In the genomic region with DNA sequence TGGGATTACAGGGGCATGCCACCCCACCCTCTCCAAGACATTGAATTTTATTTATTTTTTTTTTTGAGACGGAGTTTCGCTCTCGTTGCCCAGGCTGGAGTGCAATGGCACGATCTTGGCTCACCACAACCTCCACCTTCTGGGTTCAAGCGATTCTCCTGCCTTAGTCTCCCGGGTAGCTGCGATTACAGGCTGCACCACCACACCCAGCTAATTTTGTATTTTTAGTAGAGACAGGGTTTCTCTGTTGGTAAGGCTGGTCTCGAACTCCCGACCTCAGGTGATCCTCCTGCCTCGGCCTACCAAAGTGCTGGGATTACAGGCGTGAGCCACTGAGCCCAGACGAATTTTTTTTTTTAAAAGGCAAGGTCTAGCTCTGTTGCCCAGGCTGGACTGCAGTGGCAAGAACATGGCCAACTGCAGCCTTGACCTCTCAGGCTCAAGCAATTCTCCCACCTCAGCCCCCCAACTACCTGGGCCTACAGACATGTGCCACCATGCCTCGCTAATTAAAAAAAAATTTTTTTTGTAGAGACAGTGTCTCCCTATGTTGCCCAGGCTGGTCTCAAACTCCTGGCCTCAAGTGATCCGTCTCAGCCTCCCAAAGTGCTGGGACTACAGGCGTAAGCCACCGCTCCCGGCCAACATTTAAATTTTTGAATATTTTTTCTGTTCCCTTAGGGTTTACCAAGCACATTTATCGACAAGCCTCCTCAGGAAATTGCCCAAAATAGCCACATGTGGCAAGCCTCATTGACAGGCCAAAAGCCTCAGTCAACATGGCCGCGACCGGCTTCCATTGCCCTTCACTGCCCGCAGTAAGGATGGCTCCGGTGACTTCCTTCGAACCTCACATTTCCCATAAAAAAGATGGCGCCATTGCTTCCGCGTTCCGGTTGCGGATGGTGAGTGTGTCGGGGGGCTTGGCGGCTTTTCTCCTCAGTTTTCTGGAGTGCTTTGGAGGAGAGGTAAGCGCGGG, we compare ENCODE assay signal across 8 cellular contexts. TPM values are rescaled to one million over a fixed set of nuclear protein-coding genes. Genes with fewer than 3 reads are reported as not detected.
DNase-seq lines count a peak whose midpoint lies in the region; ATAC-seq, FAIRE-seq and TF ChIP-seq lines count a peak whose summit lies in the region.

A gene with protein sequence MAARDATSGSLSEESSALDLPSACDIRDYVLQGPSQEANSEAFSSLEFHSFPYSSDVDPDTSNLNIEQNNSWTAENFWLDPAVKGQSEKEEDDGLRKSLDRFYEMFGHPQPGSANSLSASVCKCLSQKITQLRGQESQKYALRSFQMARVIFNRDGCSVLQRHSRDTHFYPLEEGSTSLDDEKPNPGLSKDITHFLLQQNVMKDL (plus strand): TSS at position 890 of the 979 bp plus-strand sequence. CDS start 22,465 bp downstream, outside the sequence.

- no peak for TF ChIP-seq POLR2A in spleen (IDR thresholded peaks at IDR 0.05)

- H3K36me3 ChIP-seq in bronchial epithelial cell (ENCODE audit: control insufficient read depth, insufficient read depth, low read length) (no peaks in the 10 kb centered on the region), spleen (peaks cover 0 to 6% (median 0%) of the 10 kb centered on the region in 6 donors)

- peak within 1 kb of the TSS; percentile 60 for H3K4me3 ChIP-seq in WI38 (ENCODE audit: low read depth, low read length)
- H3K4me3 ChIP-seq in bronchial epithelial cell (ENCODE audit: low read depth, low read length): peak within 1 kb of the TSS; percentile 55
- peak within 1 kb of the TSS; percentile 53 to 84 (median 69) for H3K4me3 ChIP-seq in spleen

- no peaks in the 10 kb centered on the region for H3K9me3 ChIP-seq in spleen

- 48 to 49% (median 49%) methylated on average over 33 of the region's 33 CpGs for WGBS in spleen, 5 donors

- in situ Hi-C loops in ACHN (cut with HindIII; ENCODE audit: low pct_ligation_motif_present, low pct_unique_long_range_greater_than_20kb, low sequenced_read_pairs): no loop called here

- H3K27me3 ChIP-seq in bronchial epithelial cell (ENCODE audit: control insufficient read depth, insufficient read depth, low read length) (no peaks in the 10 kb centered on the region), spleen (replicated peaks in 1 of 7) (no peaks in the 10 kb centered on the region)

- H3K4me1 ChIP-seq in spleen: peaks cover 10 to 47% (median 26%) of the 10 kb centered on the region in 6 donors

- no peak for TF ChIP-seq CTCF in WI38 (IDR thresholded peaks at IDR 0.05; ENCODE audit: low read depth, low read length)
- TF ChIP-seq CTCF in bronchial epithelial cell (IDR thresholded peaks at IDR 0.05; ENCODE audit: insufficient read depth, low read length, severe bottlenecking): no peak
- TF ChIP-seq CTCF in spleen (IDR thresholded peaks at IDR 0.05 in 8 of 11, conservative IDR thresholded peaks at IDR 0.05 in 3 of 11): no peak

- DNase-seq in ACHN (peak; percentile 81), NCI-H2227 (lab: John Stamatoyannopoulos, UW; ENCODE audit: unreplicated experiment) (peak; percentile 95), bronchial epithelial cell (ENCODE audit: low read depth) (peak; percentile 74), inferior parietal cortex (ENCODE audit: extremely low spot score) (peak; percentile 92), spleen (peak; percentile 94)

- intact Hi-C loops in spleen (cut with DNase I; ENCODE audit: low total_unique reads): no loop called here

- no peak for FAIRE-seq in bronchial epithelial cell (lab: Jason Lieb, UNC)

- H3K27ac ChIP-seq in spleen: peak within 1 kb of the TSS; percentile 79 to 95 (median 89)

- ATAC-seq in GM18870 (IDR thresholded peaks at IDR 0.05; ENCODE audit: unreplicated experiment) (peak; percentile 78), HG03135 (IDR thresholded peaks at IDR 0.05; ENCODE audit: unreplicated experiment) (peak; percentile 96)

RNA-seq across cellular contexts. Expression of the gene that starts here (rescaled TPM):
- total RNA-seq in bronchial epithelial cell (4.5 TPM in 2 replicates), spleen (10 to 100 TPM in 6 of 7 donors, 1 to 10 TPM in 1; 8.1 to 18.2 (median 11.9) TPM)
- polyA plus RNA-seq in spleen: 10 to 100 TPM; 15.1 to 18.6 (median 17.1) TPM

Comparison
In these comparisons a context has a peak if more than half of its experiments do, and no peak if none do; other contexts are left out.
1. Peak in every context shown above with its lines: DNase-seq, ATAC-seq, H3K4me3 ChIP-seq and H3K27ac ChIP-seq.